In genomic region chr2:3523551-3524041, GRCh38 we compare ENCODE assay signal across 1 cellular context.
TF ChIP-seq lines count a peak whose summit lies in the region.

No MANE protein-coding gene starts in this region.

TF ChIP-seq in K562, 482 proteins besides CTCF, POLR2A, EP300 and RAD21 (continued from another document):
- no peak for TF ChIP-seq CBX2 (IDR thresholded peaks at IDR 0.05; ENCODE audit: insufficient read depth, low read length, poor library complexity, severe bottlenecking)
